ENCODE assay signal across 32 cellular contexts in genomic region chr7:47194516-47194915, GRCh38.
"Had no signal": no experiment of that assay in that cellular context is flagged by ENCODE, and none has a peak within 500 bp of the region (broad histone marks: within the 10 kb centered on the region; RNA-seq: fewer than 3 reads in every experiment).

No MANE protein-coding gene starts in this region.

- DNase-seq: activated CD4-positive, alpha-beta memory T cell treated with anti-CD3 and anti-CD28 coated beads, Interleukin-2, amount 10 ng/mL, durations not matched to agents 7 days and 5 days; activated CD4-positive, alpha-beta T cell treated with anti-CD3 and anti-CD28 coated beads for 1 hour; activated CD4-positive, alpha-beta T cell treated with anti-CD3 and anti-CD28 coated beads for 48 hours; activated CD4-positive, CD25-positive, alpha-beta regulatory T cell; activated CD8-positive, alpha-beta memory T cell treated with anti-CD3 and anti-CD28 coated beads for 24 hours; activated CD8-positive, alpha-beta memory T cell treated with anti-CD3 and anti-CD28 coated beads, Interleukin-2, amount 10 ng/mL, durations not matched to agents 7 days and 5 days; activated CD8-positive, alpha-beta memory T cell treated with anti-CD3 and anti-CD28 coated beads, Interleukin-2, amount 50 U/mL, for 48 hours; activated effector memory CD4-positive, alpha-beta T cell treated with Interleukin-2 at 50 U/mL for 16 hours; activated naive CD4-positive, alpha-beta T cell treated with anti-CD3 and anti-CD28 coated beads, Interleukin-2, amount 10 ng/mL, durations not matched to agents 7 days and 5 days; activated naive CD8-positive, alpha-beta T cell treated with anti-CD3 and anti-CD28 coated beads, Interleukin-2, amount 50 U/mL, for 24 hours; activated T-cell treated with anti-CD3 and anti-CD28 coated beads, Interleukin-2, amount 50 U/mL, for 48 hours; anterior cingulate cortex; caudate nucleus; Karpas-422; MM.1S; MV-4-11; NCI-H1092; NCI-H1436 treated with DMSO at 0.1 percent for 48 hours; NCI-H1694 treated with DMSO at 0.1 percent for 48 hours; NCI-H2029; NCI-H345; NCI-H524 treated with DMSO at 0.1 percent for 48 hours; NK-92 treated with Interleukin-12 subunit alpha and Interleukin-12 subunit beta, amount 100 ng/mL, for 24 hours; PC-3; Peyer's patch; SIG-M5; T-cell; T-helper 17 cell; WERI-Rb-1 had no signal

- H3K4me1 Mint-ChIP-seq: activated CD4-positive, alpha-beta memory T cell treated with anti-CD3 and anti-CD28 coated beads, Interleukin-2, amount 10 ng/mL, durations not matched to agents 7 days and 5 days; activated CD8-positive, alpha-beta memory T cell treated with anti-CD3 and anti-CD28 coated beads, Interleukin-2, amount 10 ng/mL, durations not matched to agents 7 days and 5 days; activated naive CD4-positive, alpha-beta T cell treated with anti-CD3 and anti-CD28 coated beads, Interleukin-2, amount 10 ng/mL, durations not matched to agents 7 days and 5 days; activated naive CD8-positive, alpha-beta T cell treated with anti-CD3 and anti-CD28 coated beads, Interleukin-2, amount 50 U/mL, for 24 hours; T-cell; T-helper 17 cell had no signal

- H3K9me3 ChIP-seq: Peyer's patch had no signal

- H3K9me3 Mint-ChIP-seq: activated CD4-positive, alpha-beta memory T cell treated with anti-CD3 and anti-CD28 coated beads, Interleukin-2, amount 10 ng/mL, durations not matched to agents 7 days and 5 days; activated naive CD4-positive, alpha-beta T cell treated with anti-CD3 and anti-CD28 coated beads, Interleukin-2, amount 10 ng/mL, durations not matched to agents 7 days and 5 days; activated naive CD8-positive, alpha-beta T cell treated with anti-CD3 and anti-CD28 coated beads, Interleukin-2, amount 50 U/mL, for 24 hours; brain had no signal

- H3K4me3 ChIP-seq: Peyer's patch had no signal

- H3K27ac ChIP-seq: Peyer's patch, RWPE1, WERI-Rb-1 had no signal

- H3K27me3 ChIP-seq: Peyer's patch had no signal

- H3K27ac Mint-ChIP-seq: activated CD4-positive, alpha-beta memory T cell treated with anti-CD3 and anti-CD28 coated beads, Interleukin-2, amount 10 ng/mL, durations not matched to agents 7 days and 5 days; activated CD8-positive, alpha-beta memory T cell treated with anti-CD3 and anti-CD28 coated beads, Interleukin-2, amount 10 ng/mL, durations not matched to agents 7 days and 5 days; activated naive CD4-positive, alpha-beta T cell treated with anti-CD3 and anti-CD28 coated beads, Interleukin-2, amount 10 ng/mL, durations not matched to agents 7 days and 5 days; activated naive CD8-positive, alpha-beta T cell; activated naive CD8-positive, alpha-beta T cell treated with anti-CD3 and anti-CD28 coated beads, Interleukin-2, amount 50 U/mL, for 24 hours; T-cell; T-helper 17 cell had no signal

- H3K36me3 ChIP-seq: Peyer's patch, WERI-Rb-1 had no signal

- H3K27me3 Mint-ChIP-seq: activated CD4-positive, alpha-beta memory T cell treated with anti-CD3 and anti-CD28 coated beads, Interleukin-2, amount 10 ng/mL, durations not matched to agents 7 days and 5 days; activated CD8-positive, alpha-beta memory T cell treated with anti-CD3 and anti-CD28 coated beads, Interleukin-2, amount 10 ng/mL, durations not matched to agents 7 days and 5 days; activated naive CD8-positive, alpha-beta T cell; T-helper 17 cell had no signal

- H3K36me3 Mint-ChIP-seq: activated CD8-positive, alpha-beta memory T cell treated with anti-CD3 and anti-CD28 coated beads, Interleukin-2, amount 10 ng/mL, durations not matched to agents 7 days and 5 days; activated naive CD4-positive, alpha-beta T cell treated with anti-CD3 and anti-CD28 coated beads, Interleukin-2, amount 10 ng/mL, durations not matched to agents 7 days and 5 days; activated naive CD8-positive, alpha-beta T cell; brain; T-cell had no signal

- H3K4me3 Mint-ChIP-seq: activated CD4-positive, alpha-beta memory T cell treated with anti-CD3 and anti-CD28 coated beads, Interleukin-2, amount 10 ng/mL, durations not matched to agents 7 days and 5 days; activated CD8-positive, alpha-beta memory T cell treated with anti-CD3 and anti-CD28 coated beads, Interleukin-2, amount 10 ng/mL, durations not matched to agents 7 days and 5 days; activated naive CD4-positive, alpha-beta T cell treated with anti-CD3 and anti-CD28 coated beads, Interleukin-2, amount 10 ng/mL, durations not matched to agents 7 days and 5 days; activated naive CD8-positive, alpha-beta T cell; activated naive CD8-positive, alpha-beta T cell treated with anti-CD3 and anti-CD28 coated beads, Interleukin-2, amount 50 U/mL, for 24 hours; brain; T-cell; T-helper 17 cell had no signal
